ENCODE assay signal across 18 cellular contexts in the genomic region with DNA sequence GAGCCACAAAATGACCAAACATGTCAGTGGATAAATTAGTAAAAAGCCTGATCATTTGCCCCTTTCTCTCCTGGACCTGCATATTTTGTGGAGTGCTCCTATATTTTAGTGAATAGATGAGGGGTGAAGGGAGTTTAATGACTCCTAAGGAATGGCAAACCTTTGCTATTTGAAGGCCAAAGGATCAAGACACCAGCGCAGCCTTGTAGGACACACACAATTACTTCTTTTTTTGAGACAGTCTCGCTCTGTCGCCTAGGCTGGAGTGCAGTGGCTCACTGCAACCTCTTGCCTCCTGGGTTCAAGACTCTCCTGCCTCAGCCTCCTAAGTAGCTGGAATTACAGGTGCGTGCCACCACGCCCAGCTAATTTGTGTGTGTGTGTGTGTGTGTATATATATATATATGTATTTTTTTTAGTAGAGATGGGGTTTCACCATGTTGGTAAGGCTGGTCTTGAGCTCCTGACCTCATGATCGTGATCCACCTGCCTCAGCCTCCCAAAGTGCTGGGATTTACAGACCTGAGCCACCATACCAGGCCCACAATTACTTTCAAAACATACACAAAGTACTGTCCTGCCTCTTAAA.
A peak's percentile ranks its signal among the peaks of the same experiment; 100 is the strongest.
DNase-seq lines count a peak whose midpoint lies in the region; ATAC-seq and TF ChIP-seq lines count a peak whose summit lies in the region.
"Had no signal": no experiment of that assay in that cellular context is flagged by ENCODE, and none has a peak within 500 bp of the region (broad histone marks: within the 10 kb centered on the region; RNA-seq: fewer than 3 reads in every experiment).

No MANE protein-coding gene starts in this region.

- no peaks in the 10 kb centered on the region for H3K79me2 ChIP-seq in DND-41 (ENCODE audit: insufficient read depth, low read length)

- H2AFZ ChIP-seq in DND-41 (ENCODE audit: low read depth, low read length): no peak overlapping the region

- H3K27me3 ChIP-seq in DND-41 (ENCODE audit: insufficient read depth, low read length, poor library complexity) (no peaks in the 10 kb centered on the region), prostate gland (replicated peaks; ENCODE audit: insufficient read depth) (no peaks in the 10 kb centered on the region)
- H3K27me3 ChIP-seq: BLaER1 had no signal

- peak; percentile 16; the same call in 1 of the 3 replicates for ATAC-seq in DND-41 (ENCODE audit: insufficient read depth, low read depth)

- H3K9me3 Mint-ChIP-seq in T-helper 2 cell treated with Interferon-gamma antibody and Interleukin-4, amounts not matched to agents 5 μg/mL and 100 μg/mL, for 36 hours: no peaks in the 10 kb centered on the region
- H3K9me3 Mint-ChIP-seq: activated T-helper 1 cell treated with anti-CD3 and anti-CD28 coated beads, Interleukin-12 subunit alpha, Interleukin-12 subunit beta, Interleukin-2, Interleukin-4 antibody, amounts not matched to agents 30 ng/mL and 10 ng/mL and 1 ng/mL, durations not matched to agents 14 hours and 24 hours and 36 hours had no signal

- 87% methylated on average over 6 of the region's 6 CpGs for WGBS in prostate gland

- DNase-seq in DND-41 (no peak), M059J (ENCODE audit: low read depth) (peak; percentile 25), epithelial cell of prostate (ENCODE audit: low read depth, low spot score) (no peak), prostate gland (ENCODE audit: low spot score) (no peak), NOMO-1 treated with DMSO at 0.1 percent for 48 hours (lab: John Stamatoyannopoulos, UW; ENCODE audit: unreplicated experiment) (no peak)
- DNase-seq in T-helper 2 cell treated with Interferon-gamma antibody and Interleukin-4, amounts not matched to agents 5 μg/mL and 100 μg/mL, for 36 hours (ENCODE audit: low spot score): no peak
- DNase-seq in effector CD8-positive, alpha-beta T cell (lab: John Stamatoyannopoulos, UW): no peak
- DNase-seq: activated CD4-positive, alpha-beta T cell treated with anti-CD3 and anti-CD28 coated beads, Interleukin-2, amount 50 U/mL, for 48 hours; cortex of kidney; DMS79 treated with DMSO at 0.1 percent for 48 hours; NCI-H1417 treated with DMSO at 0.1 percent for 48 hours; NCI-H2227 treated with DMSO at 0.1 percent for 48 hours; posterior cingulate gyrus; substantia nigra had no signal

- intact Hi-C loops in prostate gland (cut with DNase I): no loop called here

- no peaks in the 10 kb centered on the region for H3K4me1 Mint-ChIP-seq in T-helper 2 cell treated with Interferon-gamma antibody and Interleukin-4, amounts not matched to agents 5 μg/mL and 100 μg/mL, for 36 hours (ENCODE audit: low read depth)

- no peaks in the 10 kb centered on the region for H3K4me1 ChIP-seq in DND-41 (ENCODE audit: insufficient read depth, low read length)
- H3K4me1 ChIP-seq in prostate gland (replicated peaks): peaks cover 30% of the 10 kb centered on the region
- H3K4me1 ChIP-seq: BLaER1 had no signal

- peaks cover 21% of the 10 kb centered on the region for H3K36me3 Mint-ChIP-seq in T-helper 2 cell treated with Interferon-gamma antibody and Interleukin-4, amounts not matched to agents 5 μg/mL and 100 μg/mL, for 36 hours (ENCODE audit: low read depth)

- peaks cover 3% of the 10 kb centered on the region; the same call in 1 of the 2 replicates for H4K20me1 ChIP-seq in DND-41 (ENCODE audit: insufficient read depth, low read length)
- H4K20me1 ChIP-seq: BLaER1 had no signal

- no peak for TF ChIP-seq POLR2A in prostate gland (IDR thresholded peaks at IDR 0.05)

- H3K4me2 ChIP-seq in DND-41 (ENCODE audit: insufficient read depth, low read length): no peak overlapping the region
- H3K4me2 ChIP-seq: BLaER1, KMS-11 had no signal

- no peak overlapping the region for H3K4me3 ChIP-seq in DND-41 (ENCODE audit: low read depth in 1 of 2, low read length in 2 of 2)
- no peak overlapping the region for H3K4me3 ChIP-seq in prostate gland
- H3K4me3 ChIP-seq: BLaER1 had no signal

- no peak overlapping the region for H3K27ac Mint-ChIP-seq in T-helper 2 cell treated with Interferon-gamma antibody and Interleukin-4, amounts not matched to agents 5 μg/mL and 100 μg/mL, for 36 hours
- H3K27ac Mint-ChIP-seq: activated T-helper 1 cell treated with anti-CD3 and anti-CD28 coated beads, Interleukin-12 subunit alpha, Interleukin-12 subunit beta, Interleukin-2, Interleukin-4 antibody, amounts not matched to agents 30 ng/mL and 10 ng/mL and 1 ng/mL, durations not matched to agents 14 hours and 24 hours and 36 hours had no signal

- H3K36me3 ChIP-seq in DND-41 (ENCODE audit: insufficient read depth, low read length) (peaks cover 23% of the 10 kb centered on the region), prostate gland (no peaks in the 10 kb centered on the region)

- no peak overlapping the region for H3K27ac ChIP-seq in DND-41 (ENCODE audit: low read length)
- peak overlapping the region; percentile 97 for H3K27ac ChIP-seq in epithelial cell of prostate
- peak overlapping the region; percentile 84 to 94 for H3K27ac ChIP-seq in prostate gland
- H3K27ac ChIP-seq: BLaER1, HL-60, KMS-11 had no signal

- TF ChIP-seq CTCF in DND-41 (IDR thresholded peaks at IDR 0.05; ENCODE audit: borderline replicate concordance, extremely low read depth, low read length, poor library complexity, severe bottlenecking) (no peak), prostate gland (IDR thresholded peaks at IDR 0.05) (no peak)

- H3K27me3 Mint-ChIP-seq in T-helper 2 cell treated with Interferon-gamma antibody and Interleukin-4, amounts not matched to agents 5 μg/mL and 100 μg/mL, for 36 hours (ENCODE audit: low read depth): no peaks in the 10 kb centered on the region

- H3K9me3 ChIP-seq in DND-41 (ENCODE audit: insufficient read depth, low read length, severe bottlenecking): no peaks in the 10 kb centered on the region
- no peaks in the 10 kb centered on the region for H3K9me3 ChIP-seq in prostate gland
- H3K9me3 ChIP-seq: BLaER1 had no signal

- no peak overlapping the region for H3K4me3 Mint-ChIP-seq in T-helper 2 cell treated with Interferon-gamma antibody and Interleukin-4, amounts not matched to agents 5 μg/mL and 100 μg/mL, for 36 hours
- H3K4me3 Mint-ChIP-seq: activated T-helper 1 cell treated with anti-CD3 and anti-CD28 coated beads, Interleukin-12 subunit alpha, Interleukin-12 subunit beta, Interleukin-2, Interleukin-4 antibody, amounts not matched to agents 30 ng/mL and 10 ng/mL and 1 ng/mL, durations not matched to agents 14 hours and 24 hours and 36 hours had no signal

- no peak overlapping the region for H3K9ac ChIP-seq in DND-41 (ENCODE audit: low read depth, low read length)
- H3K9ac ChIP-seq: BLaER1, KMS-11 had no signal
